27 cellular contexts compared by ENCODE assay signal in the genomic region with DNA sequence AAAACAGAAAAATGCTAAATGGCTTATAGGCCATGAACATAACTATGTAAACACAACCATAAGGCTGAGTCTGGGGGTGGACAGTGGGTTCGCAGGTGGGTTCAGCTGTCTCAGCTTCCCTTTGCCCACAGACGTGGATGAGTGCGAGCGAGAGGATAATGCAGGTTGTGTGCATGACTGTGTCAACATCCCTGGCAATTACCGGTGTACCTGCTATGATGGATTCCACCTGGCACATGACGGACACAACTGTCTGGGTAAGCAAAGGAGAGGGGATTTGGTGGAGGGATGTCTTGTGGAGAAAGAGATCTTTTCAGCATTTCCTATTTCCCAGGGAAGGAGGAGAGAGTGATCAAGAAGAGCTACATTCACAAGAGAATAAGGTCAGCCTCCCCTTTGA. TPM values are rescaled to one million over a fixed set of nuclear protein-coding genes. Genes with fewer than 3 reads are reported as not detected.
"Had no signal": no experiment of that assay in that cellular context is flagged by ENCODE, and none has a peak within 500 bp of the region (broad histone marks: within the 10 kb centered on the region; RNA-seq: fewer than 3 reads in every experiment).

No MANE protein-coding gene starts in this region.

- DNase-seq: activated CD4-positive, alpha-beta memory T cell treated with anti-CD3 and anti-CD28 coated beads, Interleukin-2, amount 10 ng/mL, durations not matched to agents 7 days and 5 days; activated CD4-positive, alpha-beta T cell treated with anti-CD3 and anti-CD28 coated beads, Interleukin-2, amount 10 ng/mL, durations not matched to agents 24 days and 14 days; activated CD4-positive, CD25-positive, alpha-beta regulatory T cell treated with anti-CD3 and anti-CD28 coated beads, Interleukin-2, amount 50 U/mL, for 72 hours; activated naive CD4-positive, alpha-beta T cell treated with Interleukin-2 at 50 U/mL for 16 hours; activated T-cell treated with anti-CD3 and anti-CD28 coated beads, Interleukin-2, amount 50 U/mL, for 4 hours; adrenal gland; body of pancreas; dermis blood vessel endothelial cell; effector CD4-positive, alpha-beta T cell; foreskin keratinocyte; heart left ventricle; hypothalamus; kidney glomerular epithelial cell; left ventricle myocardium inferior; mesendoderm; natural killer cell; stimulated activated CD4-positive, alpha-beta T cell treated with anti-CD3 and anti-CD28 coated beads, Interleukin-1b, Interleukin-23, amount 100 ng/mL, for 48 hours; stimulated activated CD4-positive, alpha-beta T cell treated with anti-CD3 and anti-CD28 coated beads, Interleukin-4, amount 100 ng/mL, for 4 hours; stimulated activated CD8-positive, alpha-beta memory T cell treated with anti-CD3 and anti-CD28 coated beads, Interleukin-4, amount 100 ng/mL, for 48 hours; stimulated activated naive CD8-positive, alpha-beta T cell treated with anti-CD3 and anti-CD28 coated beads, Interleukin-15, amount 100 ng/mL, for 72 hours; substantia nigra; upper lobe of right lung had no signal

- H3K27me3 Mint-ChIP-seq: activated naive CD8-positive, alpha-beta T cell; stimulated activated memory B cell treated with anti-CD40 and anti-IgM and Interleukin-4, amounts not matched to agents 10 μg/mL and 1 μg/mL and 100 μg/mL, for 72 hours; stimulated activated naive CD8-positive, alpha-beta T cell treated with anti-CD3 and anti-CD28 coated beads, Interleukin-15, amount 100 ng/mL, for 72 hours had no signal

- H3K9me3 Mint-ChIP-seq: activated CD4-positive, alpha-beta memory T cell treated with anti-CD3 and anti-CD28 coated beads, Interleukin-2, amount 10 ng/mL, durations not matched to agents 7 days and 5 days; activated CD4-positive, alpha-beta T cell treated with anti-CD3 and anti-CD28 coated beads, Interleukin-2, amount 10 ng/mL, durations not matched to agents 24 days and 14 days; activated T-cell treated with anti-CD3 and anti-CD28 coated beads, Interleukin-2, amount 50 U/mL, for 4 hours; activated T-helper 2 cell treated with anti-CD3 and anti-CD28 coated beads, Interferon-gamma antibody, Interleukin-2, Interleukin-4, amounts not matched to agents 10 μg/mL and 5 μg/mL and 100 μg/mL, durations not matched to agents 14 hours and 24 hours and 36 hours; natural killer cell; neural progenitor cell; stimulated activated memory B cell treated with anti-CD40 and anti-IgM and Interleukin-4, amounts not matched to agents 10 μg/mL and 1 μg/mL and 100 μg/mL, for 72 hours; stimulated activated naive CD8-positive, alpha-beta T cell treated with anti-CD3 and anti-CD28 coated beads, Interleukin-15, amount 100 ng/mL, for 72 hours had no signal

- H3K36me3 Mint-ChIP-seq: activated naive CD8-positive, alpha-beta T cell; natural killer cell; stimulated activated memory B cell treated with anti-CD40 and anti-IgM and Interleukin-4, amounts not matched to agents 10 μg/mL and 1 μg/mL and 100 μg/mL, for 72 hours had no signal

- ATAC-seq: activated T-cell treated with anti-CD3 and anti-CD28 coated beads, Interleukin-2, amount 50 U/mL, for 4 hours; body of pancreas; foreskin keratinocyte; heart left ventricle; natural killer cell; stimulated activated memory B cell treated with anti-CD40 and anti-IgM and Interleukin-4, amounts not matched to agents 10 μg/mL and 1 μg/mL and 100 μg/mL, for 72 hours; stimulated activated naive CD8-positive, alpha-beta T cell treated with anti-CD3 and anti-CD28 coated beads, Interleukin-15, amount 100 ng/mL, for 72 hours; upper lobe of right lung had no signal

- H3K4me1 Mint-ChIP-seq: activated CD4-positive, alpha-beta memory T cell treated with anti-CD3 and anti-CD28 coated beads, Interleukin-2, amount 10 ng/mL, durations not matched to agents 7 days and 5 days; activated CD4-positive, alpha-beta T cell treated with anti-CD3 and anti-CD28 coated beads, Interleukin-2, amount 10 ng/mL, durations not matched to agents 24 days and 14 days; neural progenitor cell; stimulated activated memory B cell treated with anti-CD40 and anti-IgM and Interleukin-4, amounts not matched to agents 10 μg/mL and 1 μg/mL and 100 μg/mL, for 72 hours; stimulated activated naive CD8-positive, alpha-beta T cell treated with anti-CD3 and anti-CD28 coated beads, Interleukin-15, amount 100 ng/mL, for 72 hours had no signal

- H3K4me3 Mint-ChIP-seq: activated CD4-positive, alpha-beta memory T cell treated with anti-CD3 and anti-CD28 coated beads, Interleukin-2, amount 10 ng/mL, durations not matched to agents 7 days and 5 days; activated CD4-positive, alpha-beta T cell treated with anti-CD3 and anti-CD28 coated beads, Interleukin-2, amount 10 ng/mL, durations not matched to agents 24 days and 14 days; activated naive CD8-positive, alpha-beta T cell; activated T-cell treated with anti-CD3 and anti-CD28 coated beads, Interleukin-2, amount 50 U/mL, for 4 hours; natural killer cell; neural progenitor cell; stimulated activated memory B cell treated with anti-CD40 and anti-IgM and Interleukin-4, amounts not matched to agents 10 μg/mL and 1 μg/mL and 100 μg/mL, for 72 hours; stimulated activated naive CD8-positive, alpha-beta T cell treated with anti-CD3 and anti-CD28 coated beads, Interleukin-15, amount 100 ng/mL, for 72 hours had no signal

- H3K27ac Mint-ChIP-seq: activated CD4-positive, alpha-beta memory T cell treated with anti-CD3 and anti-CD28 coated beads, Interleukin-2, amount 10 ng/mL, durations not matched to agents 7 days and 5 days; activated CD4-positive, alpha-beta T cell treated with anti-CD3 and anti-CD28 coated beads, Interleukin-2, amount 10 ng/mL, durations not matched to agents 24 days and 14 days; activated naive CD8-positive, alpha-beta T cell; activated T-helper 2 cell treated with anti-CD3 and anti-CD28 coated beads, Interferon-gamma antibody, Interleukin-2, Interleukin-4, amounts not matched to agents 10 μg/mL and 5 μg/mL and 100 μg/mL, durations not matched to agents 14 hours and 24 hours and 36 hours; natural killer cell; neural progenitor cell; stimulated activated memory B cell treated with anti-CD40 and anti-IgM and Interleukin-4, amounts not matched to agents 10 μg/mL and 1 μg/mL and 100 μg/mL, for 72 hours; stimulated activated naive CD8-positive, alpha-beta T cell treated with anti-CD3 and anti-CD28 coated beads, Interleukin-15, amount 100 ng/mL, for 72 hours had no signal

RNA-seq across cellular contexts. Expression of a gene that starts 14.7 kb away (rescaled TPM):
- total RNA-seq: activated CD4-positive, alpha-beta memory T cell treated with anti-CD3 and anti-CD28 coated beads, Interleukin-2, amount 10 ng/mL, durations not matched to agents 7 days and 5 days; activated T-helper 2 cell treated with anti-CD3 and anti-CD28 coated beads, Interferon-gamma antibody, Interleukin-2, Interleukin-4, amounts not matched to agents 10 μg/mL and 5 μg/mL and 100 μg/mL, durations not matched to agents 14 hours and 24 hours and 36 hours; foreskin keratinocyte; mononuclear cell had no signal
